8 cellular contexts compared by ENCODE assay signal in genomic region chr1:167553136-167554027, GRCh38. TPM values are rescaled to one million over a fixed set of nuclear protein-coding genes. Genes with fewer than 3 reads are reported as not detected.
DNase-seq lines count a peak whose midpoint lies in the region; TF ChIP-seq lines count a peak whose summit lies in the region.

TSS of gene CREG1 (minus strand) at chr1:167553762.

- H3K4me1 Mint-ChIP-seq in nephron, result peaks cover 16% of the 10 kb centered on the region
- peaks cover 36% of the 10 kb centered on the region for H3K4me1 Mint-ChIP-seq in stimulated activated naive CD8-positive, alpha-beta T cell treated with anti-CD3 and anti-CD28 coated beads, Interleukin-15, Interleukin-2, amounts not matched to agents 100 ng/mL and 50 ng/mL, for 24 hours (ENCODE audit: low read depth)

- peaks cover 8% of the 10 kb centered on the region; the same call in 1 of the 2 replicates for H3K27me3 ChIP-seq in H7 (ENCODE audit: control insufficient read depth, insufficient read depth, low read length)

- TF ChIP-seq CTCF in fibroblast of pulmonary artery (IDR thresholded peaks at IDR 0.05; ENCODE audit: low read length, missing control alignments), result no peak
- no peak for TF ChIP-seq CTCF in nephron (IDR thresholded peaks at IDR 0.05; ENCODE audit: unreplicated experiment in 3 of 3)

- no peaks in the 10 kb centered on the region for H3K36me3 ChIP-seq in H7 (replicated peaks; ENCODE audit: control insufficient read depth, insufficient read depth, low read length)

- no peaks in the 10 kb centered on the region for H3K36me3 Mint-ChIP-seq in nephron (ENCODE audit: low read depth)
- no peaks in the 10 kb centered on the region for H3K36me3 Mint-ChIP-seq in stimulated activated naive CD8-positive, alpha-beta T cell treated with anti-CD3 and anti-CD28 coated beads, Interleukin-15, Interleukin-2, amounts not matched to agents 100 ng/mL and 50 ng/mL, for 24 hours (ENCODE audit: low read depth)

- H3K27ac Mint-ChIP-seq in nephron, result peak within 1 kb of the TSS in 2 of 3 experiments; percentile 52 to 64
- peak within 1 kb of the TSS; percentile 41 for H3K27ac Mint-ChIP-seq in stimulated activated naive CD8-positive, alpha-beta T cell treated with anti-CD3 and anti-CD28 coated beads, Interleukin-15, Interleukin-2, amounts not matched to agents 100 ng/mL and 50 ng/mL, for 24 hours

- peaks cover 16% of the 10 kb centered on the region for H3K27me3 Mint-ChIP-seq in nephron (ENCODE audit: low read depth)
- no peaks in the 10 kb centered on the region for H3K27me3 Mint-ChIP-seq in stimulated activated naive CD8-positive, alpha-beta T cell treated with anti-CD3 and anti-CD28 coated beads, Interleukin-15, Interleukin-2, amounts not matched to agents 100 ng/mL and 50 ng/mL, for 24 hours

- H3K9me3 Mint-ChIP-seq in nephron, result no peaks in the 10 kb centered on the region
- H3K9me3 Mint-ChIP-seq in stimulated activated naive CD8-positive, alpha-beta T cell treated with anti-CD3 and anti-CD28 coated beads, Interleukin-15, Interleukin-2, amounts not matched to agents 100 ng/mL and 50 ng/mL, for 24 hours, result no peaks in the 10 kb centered on the region

- H3K4me3 ChIP-seq in H7 (ENCODE audit: insufficient read depth, low read depth, low read length) (peak within 1 kb of the TSS; percentile 74), fibroblast of pulmonary artery (replicated peaks; ENCODE audit: low read depth, low read length) (peak within 1 kb of the TSS; percentile 67)

- peak; percentile 96 for DNase-seq in ELF-1 (ENCODE audit: low read depth, low spot score)
- DNase-seq in H7, result peak; percentile 98
- DNase-seq in M059J (ENCODE audit: low read depth), result peak; percentile 92
- DNase-seq in SHP77 (lab: John Stamatoyannopoulos, UW), result peak; percentile 90 to 92
- DNase-seq in activated effector memory CD4-positive, alpha-beta T cell treated with Interleukin-2 at 50 U/mL for 16 hours, result peak; percentile 81
- peak; percentile 94 for DNase-seq in fibroblast of pulmonary artery (ENCODE audit: low read depth)

- peak within 1 kb of the TSS; percentile 85 to 88 (median 87) for H3K4me3 Mint-ChIP-seq in nephron
- H3K4me3 Mint-ChIP-seq in stimulated activated naive CD8-positive, alpha-beta T cell treated with anti-CD3 and anti-CD28 coated beads, Interleukin-15, Interleukin-2, amounts not matched to agents 100 ng/mL and 50 ng/mL, for 24 hours, result peak within 1 kb of the TSS; percentile 86

RNA-seq across cellular contexts. Expression of gene CREG1, which starts in this region (rescaled TPM):
- total RNA-seq in H7 (2014; rRNA removed; shearing (Covaris generic)), result 20.1 and 20.7 TPM in 2 replicates
- 74.8 and 81.5 TPM in 2 replicates for total RNA-seq in M059J (2014; rRNA removed; shearing (Covaris generic))

Comparison
In these comparisons a context has a peak if more than half of its experiments do, and no peak if none do; other contexts are left out.
1. Peak in every context shown above with its lines: DNase-seq and H3K4me3 ChIP-seq.